ENCODE assay signal across 1 cellular context in the genomic region with DNA sequence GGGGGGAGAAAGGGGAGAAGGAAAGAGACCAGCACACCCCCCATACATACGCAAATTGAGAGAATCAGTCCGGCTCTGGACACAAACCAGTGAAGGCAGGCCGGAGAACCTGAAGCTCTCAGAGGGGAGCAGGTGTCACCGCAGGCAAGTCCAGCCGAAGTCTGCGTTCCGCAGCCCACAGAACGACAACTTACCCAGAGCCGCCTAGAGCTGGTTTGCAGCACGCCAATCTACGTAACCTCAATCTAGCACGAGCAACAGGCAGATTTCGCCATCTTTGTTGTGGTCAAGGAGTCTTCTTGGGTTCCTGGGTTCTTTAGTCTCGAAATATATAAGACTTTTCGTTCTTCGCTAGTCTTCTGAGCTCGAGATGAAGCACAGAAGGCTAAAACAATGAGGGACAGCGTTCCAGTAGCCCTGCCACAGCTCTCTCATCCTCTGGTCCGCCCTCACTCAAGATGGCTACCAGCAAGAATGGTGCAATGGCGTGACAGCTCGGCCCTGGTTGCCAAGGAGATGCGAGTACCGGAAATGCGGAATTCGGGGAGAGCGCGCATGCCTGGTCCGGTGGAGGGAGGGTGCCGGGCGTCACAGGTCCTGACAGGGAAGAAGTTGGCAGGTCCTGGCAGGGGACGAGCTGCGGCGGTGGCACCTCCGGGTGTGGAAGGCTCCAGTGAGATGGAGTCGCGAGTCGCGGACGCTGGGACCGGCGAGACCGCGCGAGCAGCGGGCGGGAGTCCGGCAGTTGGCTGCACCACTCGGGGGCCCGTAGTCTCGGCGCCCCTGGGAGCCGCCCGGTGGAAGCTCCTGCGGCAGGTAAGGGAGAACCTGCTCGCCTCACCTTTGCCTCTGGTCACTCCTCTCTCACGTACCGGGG.
TF ChIP-seq lines count a peak whose summit lies in the region.

A gene (plus strand): TSS at position 618 of the 877 bp plus-strand sequence.
A gene (minus strand): TSS at position 165 of the 877 bp plus-strand sequence. CDS start 15,152 bp downstream, outside the sequence.

TF ChIP-seq in HepG2, 621 proteins besides CTCF, POLR2A, EP300 and RAD21 (continued from another document and continues in another):
- TF ChIP-seq, protein P1, sequence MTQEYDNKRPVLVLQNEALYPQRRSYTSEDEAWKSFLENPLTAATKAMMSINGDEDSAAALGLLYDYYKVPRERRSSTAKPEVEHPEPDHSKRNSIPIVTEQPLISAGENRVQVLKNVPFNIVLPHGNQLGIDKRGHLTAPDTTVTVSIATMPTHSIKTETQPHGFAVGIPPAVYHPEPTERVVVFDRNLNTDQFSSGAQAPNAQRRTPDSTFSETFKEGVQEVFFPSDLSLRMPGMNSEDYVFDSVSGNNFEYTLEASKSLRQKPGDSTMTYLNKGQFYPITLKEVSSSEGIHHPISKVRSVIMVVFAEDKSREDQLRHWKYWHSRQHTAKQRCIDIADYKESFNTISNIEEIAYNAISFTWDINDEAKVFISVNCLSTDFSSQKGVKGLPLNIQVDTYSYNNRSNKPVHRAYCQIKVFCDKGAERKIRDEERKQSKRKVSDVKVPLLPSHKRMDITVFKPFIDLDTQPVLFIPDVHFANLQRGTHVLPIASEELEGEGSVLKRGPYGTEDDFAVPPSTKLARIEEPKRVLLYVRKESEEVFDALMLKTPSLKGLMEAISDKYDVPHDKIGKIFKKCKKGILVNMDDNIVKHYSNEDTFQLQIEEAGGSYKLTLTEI (CRISPR knock-in tag; conservative IDR thresholded peaks at IDR 0.05), result no peak
- TF ChIP-seq IKZF1 (IDR thresholded peaks at IDR 0.05) (no peak), NR2F6 (IDR thresholded peaks at IDR 0.05) (no peak), NR2F6 (CRISPR knock-in tag; IDR thresholded peaks at IDR 0.05) (0 out of 2 replicates have a peak, but pooled peaks have one; percentile 42), ZNF652 (CRISPR knock-in tag; IDR thresholded peaks at IDR 0.05; ENCODE audit: borderline replicate concordance, low read depth) (no peak), CHCHD3 (CRISPR knock-in tag; IDR thresholded peaks at IDR 0.05) (no peak), XBP1 (CRISPR knock-in tag; IDR thresholded peaks at IDR 0.05) (no peak; the same call in 1 of the 2 replicates), TARDBP (CRISPR knock-in tag; IDR thresholded peaks at IDR 0.05) (peak; percentile 87), ZNF326 (CRISPR knock-in tag; IDR thresholded peaks at IDR 0.05; ENCODE audit: borderline replicate concordance) (no peak; the same call in 1 of the 2 replicates), RFX5 (IDR thresholded peaks at IDR 0.05; ENCODE audit: low read depth, low read length) (0 out of 2 replicates have a peak, but pooled peaks have one; percentile 8), ZNF484 (CRISPR knock-in tag; IDR thresholded peaks at IDR 0.05; ENCODE audit: borderline replicate concordance, low read depth) (no peak), ZBTB3 (CRISPR knock-in tag; IDR thresholded peaks at IDR 0.05; ENCODE audit: borderline replicate concordance, low read depth) (peak; percentile 82; the same call in 1 of the 2 replicates), GFI1 (CRISPR knock-in tag; IDR thresholded peaks at IDR 0.05; ENCODE audit: borderline replicate concordance) (no peak; the same call in none of the 2 replicates), SP5 (CRISPR knock-in tag; IDR thresholded peaks at IDR 0.05; ENCODE audit: borderline replicate concordance, low read depth) (0 out of 2 replicates have a peak, but pooled peaks have one; percentile 32), PRPF4 (IDR thresholded peaks at IDR 0.05; ENCODE audit: low read depth, low read length, poor library complexity, severe bottlenecking) (no peak), SMARCE1 (IDR thresholded peaks at IDR 0.05; ENCODE audit: borderline replicate concordance) (no peak), ZNF552 (CRISPR knock-in tag; IDR thresholded peaks at IDR 0.05; ENCODE audit: borderline replicate concordance) (peak; percentile 77; the same call in 1 of the 2 replicates), ETV6 (CRISPR knock-in tag; conservative IDR thresholded peaks at IDR 0.05) (peak; percentile 87), ZNF30 (CRISPR knock-in tag; IDR thresholded peaks at IDR 0.05) (no peak), AGO2 (optimal IDR thresholded peaks at IDR 0.05; ENCODE audit: low read depth, low read length) (peak; percentile 38), ZNF20 (CRISPR knock-in tag; IDR thresholded peaks at IDR 0.05) (no peak), ZNF792 (CRISPR knock-in tag; IDR thresholded peaks at IDR 0.05) (no peak; the same call in none of the 2 replicates), ZNF720 (CRISPR knock-in tag; IDR thresholded peaks at IDR 0.05) (no peak)
- TF ChIP-seq, protein P2, sequence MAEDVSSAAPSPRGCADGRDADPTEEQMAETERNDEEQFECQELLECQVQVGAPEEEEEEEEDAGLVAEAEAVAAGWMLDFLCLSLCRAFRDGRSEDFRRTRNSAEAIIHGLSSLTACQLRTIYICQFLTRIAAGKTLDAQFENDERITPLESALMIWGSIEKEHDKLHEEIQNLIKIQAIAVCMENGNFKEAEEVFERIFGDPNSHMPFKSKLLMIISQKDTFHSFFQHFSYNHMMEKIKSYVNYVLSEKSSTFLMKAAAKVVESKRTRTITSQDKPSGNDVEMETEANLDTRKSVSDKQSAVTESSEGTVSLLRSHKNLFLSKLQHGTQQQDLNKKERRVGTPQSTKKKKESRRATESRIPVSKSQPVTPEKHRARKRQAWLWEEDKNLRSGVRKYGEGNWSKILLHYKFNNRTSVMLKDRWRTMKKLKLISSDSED (CRISPR knock-in tag; IDR thresholded peaks at IDR 0.05), result no peak
- TF ChIP-seq, protein P3, sequence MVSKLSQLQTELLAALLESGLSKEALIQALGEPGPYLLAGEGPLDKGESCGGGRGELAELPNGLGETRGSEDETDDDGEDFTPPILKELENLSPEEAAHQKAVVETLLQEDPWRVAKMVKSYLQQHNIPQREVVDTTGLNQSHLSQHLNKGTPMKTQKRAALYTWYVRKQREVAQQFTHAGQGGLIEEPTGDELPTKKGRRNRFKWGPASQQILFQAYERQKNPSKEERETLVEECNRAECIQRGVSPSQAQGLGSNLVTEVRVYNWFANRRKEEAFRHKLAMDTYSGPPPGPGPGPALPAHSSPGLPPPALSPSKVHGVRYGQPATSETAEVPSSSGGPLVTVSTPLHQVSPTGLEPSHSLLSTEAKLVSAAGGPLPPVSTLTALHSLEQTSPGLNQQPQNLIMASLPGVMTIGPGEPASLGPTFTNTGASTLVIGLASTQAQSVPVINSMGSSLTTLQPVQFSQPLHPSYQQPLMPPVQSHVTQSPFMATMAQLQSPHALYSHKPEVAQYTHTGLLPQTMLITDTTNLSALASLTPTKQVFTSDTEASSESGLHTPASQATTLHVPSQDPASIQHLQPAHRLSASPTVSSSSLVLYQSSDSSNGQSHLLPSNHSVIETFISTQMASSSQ (IDR thresholded peaks at IDR 0.05; ENCODE audit: low read depth), result no peak
- TF ChIP-seq, protein P3 (CRISPR knock-in tag; IDR thresholded peaks at IDR 0.05; ENCODE audit: borderline replicate concordance), result peak; percentile 64; the same call in 1 of the 2 replicates
- TF ChIP-seq, protein P4, sequence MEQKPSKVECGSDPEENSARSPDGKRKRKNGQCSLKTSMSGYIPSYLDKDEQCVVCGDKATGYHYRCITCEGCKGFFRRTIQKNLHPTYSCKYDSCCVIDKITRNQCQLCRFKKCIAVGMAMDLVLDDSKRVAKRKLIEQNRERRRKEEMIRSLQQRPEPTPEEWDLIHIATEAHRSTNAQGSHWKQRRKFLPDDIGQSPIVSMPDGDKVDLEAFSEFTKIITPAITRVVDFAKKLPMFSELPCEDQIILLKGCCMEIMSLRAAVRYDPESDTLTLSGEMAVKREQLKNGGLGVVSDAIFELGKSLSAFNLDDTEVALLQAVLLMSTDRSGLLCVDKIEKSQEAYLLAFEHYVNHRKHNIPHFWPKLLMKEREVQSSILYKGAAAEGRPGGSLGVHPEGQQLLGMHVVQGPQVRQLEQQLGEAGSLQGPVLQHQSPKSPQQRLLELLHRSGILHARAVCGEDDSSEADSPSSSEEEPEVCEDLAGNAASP (CRISPR knock-in tag; IDR thresholded peaks at IDR 0.05; ENCODE audit: borderline replicate concordance), result peak; percentile 75
- TF ChIP-seq, protein P5, sequence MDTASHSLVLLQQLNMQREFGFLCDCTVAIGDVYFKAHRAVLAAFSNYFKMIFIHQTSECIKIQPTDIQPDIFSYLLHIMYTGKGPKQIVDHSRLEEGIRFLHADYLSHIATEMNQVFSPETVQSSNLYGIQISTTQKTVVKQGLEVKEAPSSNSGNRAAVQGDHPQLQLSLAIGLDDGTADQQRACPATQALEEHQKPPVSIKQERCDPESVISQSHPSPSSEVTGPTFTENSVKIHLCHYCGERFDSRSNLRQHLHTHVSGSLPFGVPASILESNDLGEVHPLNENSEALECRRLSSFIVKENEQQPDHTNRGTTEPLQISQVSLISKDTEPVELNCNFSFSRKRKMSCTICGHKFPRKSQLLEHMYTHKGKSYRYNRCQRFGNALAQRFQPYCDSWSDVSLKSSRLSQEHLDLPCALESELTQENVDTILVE (CRISPR knock-in tag; IDR thresholded peaks at IDR 0.05), result peak; percentile 82
- TF ChIP-seq, protein P6, sequence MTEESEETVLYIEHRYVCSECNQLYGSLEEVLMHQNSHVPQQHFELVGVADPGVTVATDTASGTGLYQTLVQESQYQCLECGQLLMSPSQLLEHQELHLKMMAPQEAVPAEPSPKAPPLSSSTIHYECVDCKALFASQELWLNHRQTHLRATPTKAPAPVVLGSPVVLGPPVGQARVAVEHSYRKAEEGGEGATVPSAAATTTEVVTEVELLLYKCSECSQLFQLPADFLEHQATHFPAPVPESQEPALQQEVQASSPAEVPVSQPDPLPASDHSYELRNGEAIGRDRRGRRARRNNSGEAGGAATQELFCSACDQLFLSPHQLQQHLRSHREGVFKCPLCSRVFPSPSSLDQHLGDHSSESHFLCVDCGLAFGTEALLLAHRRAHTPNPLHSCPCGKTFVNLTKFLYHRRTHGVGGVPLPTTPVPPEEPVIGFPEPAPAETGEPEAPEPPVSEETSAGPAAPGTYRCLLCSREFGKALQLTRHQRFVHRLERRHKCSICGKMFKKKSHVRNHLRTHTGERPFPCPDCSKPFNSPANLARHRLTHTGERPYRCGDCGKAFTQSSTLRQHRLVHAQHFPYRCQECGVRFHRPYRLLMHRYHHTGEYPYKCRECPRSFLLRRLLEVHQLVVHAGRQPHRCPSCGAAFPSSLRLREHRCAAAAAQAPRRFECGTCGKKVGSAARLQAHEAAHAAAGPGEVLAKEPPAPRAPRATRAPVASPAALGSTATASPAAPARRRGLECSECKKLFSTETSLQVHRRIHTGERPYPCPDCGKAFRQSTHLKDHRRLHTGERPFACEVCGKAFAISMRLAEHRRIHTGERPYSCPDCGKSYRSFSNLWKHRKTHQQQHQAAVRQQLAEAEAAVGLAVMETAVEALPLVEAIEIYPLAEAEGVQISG (CRISPR knock-in tag; IDR thresholded peaks at IDR 0.05), result peak; percentile 92
- TF ChIP-seq, protein P7, sequence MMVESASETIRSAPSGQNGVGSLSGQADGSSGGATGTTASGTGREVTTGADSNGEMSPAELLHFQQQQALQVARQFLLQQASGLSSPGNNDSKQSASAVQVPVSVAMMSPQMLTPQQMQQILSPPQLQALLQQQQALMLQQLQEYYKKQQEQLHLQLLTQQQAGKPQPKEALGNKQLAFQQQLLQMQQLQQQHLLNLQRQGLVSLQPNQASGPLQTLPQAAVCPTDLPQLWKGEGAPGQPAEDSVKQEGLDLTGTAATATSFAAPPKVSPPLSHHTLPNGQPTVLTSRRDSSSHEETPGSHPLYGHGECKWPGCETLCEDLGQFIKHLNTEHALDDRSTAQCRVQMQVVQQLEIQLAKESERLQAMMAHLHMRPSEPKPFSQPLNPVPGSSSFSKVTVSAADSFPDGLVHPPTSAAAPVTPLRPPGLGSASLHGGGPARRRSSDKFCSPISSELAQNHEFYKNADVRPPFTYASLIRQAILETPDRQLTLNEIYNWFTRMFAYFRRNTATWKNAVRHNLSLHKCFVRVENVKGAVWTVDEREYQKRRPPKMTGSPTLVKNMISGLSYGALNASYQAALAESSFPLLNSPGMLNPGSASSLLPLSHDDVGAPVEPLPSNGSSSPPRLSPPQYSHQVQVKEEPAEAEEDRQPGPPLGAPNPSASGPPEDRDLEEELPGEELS (CRISPR knock-in tag; IDR thresholded peaks at IDR 0.05), result peak; percentile 65
- TF ChIP-seq, protein P8, sequence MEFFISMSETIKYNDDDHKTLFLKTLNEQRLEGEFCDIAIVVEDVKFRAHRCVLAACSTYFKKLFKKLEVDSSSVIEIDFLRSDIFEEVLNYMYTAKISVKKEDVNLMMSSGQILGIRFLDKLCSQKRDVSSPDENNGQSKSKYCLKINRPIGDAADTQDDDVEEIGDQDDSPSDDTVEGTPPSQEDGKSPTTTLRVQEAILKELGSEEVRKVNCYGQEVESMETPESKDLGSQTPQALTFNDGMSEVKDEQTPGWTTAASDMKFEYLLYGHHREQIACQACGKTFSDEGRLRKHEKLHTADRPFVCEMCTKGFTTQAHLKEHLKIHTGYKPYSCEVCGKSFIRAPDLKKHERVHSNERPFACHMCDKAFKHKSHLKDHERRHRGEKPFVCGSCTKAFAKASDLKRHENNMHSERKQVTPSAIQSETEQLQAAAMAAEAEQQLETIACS (CRISPR knock-in tag; IDR thresholded peaks at IDR 0.05), result peak; percentile 43
- TF ChIP-seq, protein P9, sequence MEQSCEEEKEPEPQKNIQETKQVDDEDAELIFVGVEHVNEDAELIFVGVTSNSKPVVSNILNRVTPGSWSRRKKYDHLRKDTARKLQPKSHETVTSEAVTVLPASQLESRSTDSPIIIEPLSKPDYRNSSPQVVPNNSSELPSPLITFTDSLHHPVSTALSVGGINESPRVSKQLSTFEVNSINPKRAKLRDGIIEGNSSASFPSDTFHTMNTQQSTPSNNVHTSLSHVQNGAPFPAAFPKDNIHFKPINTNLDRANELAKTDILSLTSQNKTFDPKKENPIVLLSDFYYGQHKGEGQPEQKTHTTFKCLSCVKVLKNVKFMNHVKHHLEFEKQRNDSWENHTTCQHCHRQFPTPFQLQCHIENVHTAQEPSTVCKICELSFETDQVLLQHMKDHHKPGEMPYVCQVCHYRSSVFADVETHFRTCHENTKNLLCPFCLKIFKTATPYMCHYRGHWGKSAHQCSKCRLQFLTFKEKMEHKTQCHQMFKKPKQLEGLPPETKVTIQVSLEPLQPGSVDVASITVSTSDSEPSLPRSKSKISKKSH (CRISPR knock-in tag; IDR thresholded peaks at IDR 0.05; ENCODE audit: borderline replicate concordance), result peak; percentile 92
